In the genomic region with DNA sequence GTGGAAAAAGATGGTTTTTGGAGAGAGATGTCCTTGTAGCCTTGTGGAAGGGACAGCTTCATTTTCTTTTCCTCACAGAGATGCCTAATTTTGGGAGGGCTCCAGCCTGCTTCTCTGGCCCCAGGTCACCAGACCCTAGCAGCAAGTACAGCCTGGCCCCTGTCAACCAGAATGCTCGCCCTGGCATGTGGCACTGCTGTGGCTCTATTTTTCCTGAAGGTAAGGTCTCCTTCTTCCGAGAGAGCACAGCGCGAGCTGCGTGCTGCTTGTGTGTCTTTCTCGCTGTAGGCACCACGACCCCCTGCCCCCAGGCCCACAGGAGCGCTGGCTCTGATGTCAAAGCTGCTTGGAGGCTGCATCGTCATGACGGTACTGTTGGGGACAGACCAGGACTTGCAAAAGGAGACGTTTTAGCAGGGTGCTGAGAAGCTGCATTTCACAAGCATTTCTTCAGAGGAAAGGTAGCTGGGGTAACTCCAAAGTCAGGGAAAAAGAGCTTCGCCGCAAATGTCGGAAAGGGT, we compare ENCODE assay signal across 29 cellular contexts. TPM values are rescaled to one million over a fixed set of nuclear protein-coding genes. Genes with fewer than 3 reads are reported as not detected.
"Had no signal": no experiment of that assay in that cellular context is flagged by ENCODE, and none has a peak within 500 bp of the region (broad histone marks: within the 10 kb centered on the region; RNA-seq: fewer than 3 reads in every experiment).

No MANE protein-coding gene starts in this region.

- H3K9me3 Mint-ChIP-seq: activated CD4-positive, alpha-beta T cell treated with anti-CD3 and anti-CD28 coated beads, Interleukin-2, amount 10 ng/mL, durations not matched to agents 24 days and 14 days; activated naive CD4-positive, alpha-beta T cell treated with anti-CD3 and anti-CD28 coated beads, Interleukin-2, amount 50 U/mL, for 72 hours; activated T-helper 17 cell treated with anti-CD3 and anti-CD28 coated beads, Interleukin-2, amount 50 U/mL, for 72 hours; brain; naive B cell; stimulated activated memory B cell treated with anti-CD40 and anti-IgM and Interleukin-4, amounts not matched to agents 10 μg/mL and 1 μg/mL and 100 μg/mL, for 72 hours; T-cell; T-helper 2 cell treated with Interferon-gamma antibody and Interleukin-4, amounts not matched to agents 5 μg/mL and 100 μg/mL, for 36 hours had no signal

- ATAC-seq: activated CD4-positive, CD25-positive, alpha-beta regulatory T cell treated with anti-CD3 and anti-CD28 coated beads, Interleukin-2, amount 50 U/mL, for 24 hours; activated T-helper 17 cell treated with anti-CD3 and anti-CD28 coated beads, Interleukin-2, amount 50 U/mL, for 72 hours; foreskin keratinocyte; left colon; lower lobe of right lung; pancreas; psoas muscle; SK-N-SH treated with all-trans-retinoic acid at 6 μM for 48 hours; stimulated activated memory B cell treated with anti-CD40 and anti-IgM and Interleukin-4, amounts not matched to agents 10 μg/mL and 1 μg/mL and 100 μg/mL, for 72 hours; T-cell had no signal

- H3K4me3 ChIP-seq: lower lobe of right lung, pancreas, psoas muscle, skin epidermis, testis had no signal

- H3K4me3 Mint-ChIP-seq: activated CD4-positive, alpha-beta T cell treated with anti-CD3 and anti-CD28 coated beads, Interleukin-2, amount 10 ng/mL, durations not matched to agents 24 days and 14 days; activated T-helper 17 cell treated with anti-CD3 and anti-CD28 coated beads, Interleukin-2, amount 50 U/mL, for 72 hours; brain; naive B cell; stimulated activated memory B cell treated with anti-CD40 and anti-IgM and Interleukin-4, amounts not matched to agents 10 μg/mL and 1 μg/mL and 100 μg/mL, for 72 hours; T-cell; T-helper 2 cell treated with Interferon-gamma antibody and Interleukin-4, amounts not matched to agents 5 μg/mL and 100 μg/mL, for 36 hours had no signal

- H3K27me3 ChIP-seq: foreskin keratinocyte, pancreas, testis had no signal

- DNase-seq: activated CD4-positive, alpha-beta T cell treated with anti-CD3 and anti-CD28 coated beads, Interleukin-2, amount 10 ng/mL, durations not matched to agents 24 days and 14 days; central memory CD4-positive, alpha-beta T cell; dermis blood vessel endothelial cell; effector memory CD4-positive, alpha-beta T cell; foreskin keratinocyte; left colon; lower lobe of right lung; naive B cell; psoas muscle; stimulated activated CD4-positive, alpha-beta T cell treated with anti-CD3 and anti-CD28 coated beads, Interleukin-2, amount 100 ng/mL, for 24 hours; T-cell; trophoblast cell had no signal

- H3K4me1 ChIP-seq: foreskin keratinocyte, lower lobe of right lung, pancreas, psoas muscle, testis had no signal

- H3K27me3 Mint-ChIP-seq: activated CD4-positive, alpha-beta T cell treated with anti-CD3 and anti-CD28 coated beads, Interleukin-2, amount 10 ng/mL, durations not matched to agents 24 days and 14 days; activated T-helper 17 cell treated with anti-CD3 and anti-CD28 coated beads, Interleukin-2, amount 50 U/mL, for 72 hours; brain; naive B cell; stimulated activated memory B cell treated with anti-CD40 and anti-IgM and Interleukin-4, amounts not matched to agents 10 μg/mL and 1 μg/mL and 100 μg/mL, for 72 hours; T-cell had no signal

- H3K4me1 Mint-ChIP-seq: activated T-helper 17 cell treated with anti-CD3 and anti-CD28 coated beads, Interleukin-2, amount 50 U/mL, for 72 hours; brain; naive B cell; stimulated activated memory B cell treated with anti-CD40 and anti-IgM and Interleukin-4, amounts not matched to agents 10 μg/mL and 1 μg/mL and 100 μg/mL, for 72 hours had no signal

- H3K27ac ChIP-seq: foreskin keratinocyte, lower lobe of right lung, pancreas, psoas muscle, skin epidermis, testis, VCaP had no signal

- H3K9me3 ChIP-seq: lower lobe of right lung, pancreas, psoas muscle, testis had no signal

- H3K27ac Mint-ChIP-seq: activated CD4-positive, alpha-beta T cell treated with anti-CD3 and anti-CD28 coated beads, Interleukin-2, amount 10 ng/mL, durations not matched to agents 24 days and 14 days; activated T-helper 17 cell treated with anti-CD3 and anti-CD28 coated beads, Interleukin-2, amount 50 U/mL, for 72 hours; brain; stimulated activated memory B cell treated with anti-CD40 and anti-IgM and Interleukin-4, amounts not matched to agents 10 μg/mL and 1 μg/mL and 100 μg/mL, for 72 hours; T-helper 2 cell treated with Interferon-gamma antibody and Interleukin-4, amounts not matched to agents 5 μg/mL and 100 μg/mL, for 36 hours had no signal

RNA-seq across cellular contexts. Expression of a gene that starts 58.7 kb away (rescaled TPM):
- total RNA-seq: activated CD4-positive, alpha-beta T cell treated with anti-CD3 and anti-CD28 coated beads, Interleukin-2, amount 10 ng/mL, durations not matched to agents 24 days and 14 days; activated naive CD4-positive, alpha-beta T cell treated with anti-CD3 and anti-CD28 coated beads, Interleukin-2, amount 50 U/mL, for 72 hours; activated T-helper 17 cell treated with anti-CD3 and anti-CD28 coated beads, Interleukin-2, amount 50 U/mL, for 72 hours; aorta; dermis blood vessel endothelial cell; foreskin keratinocyte; glomerular endothelial cell; left colon; lower lobe of right lung; mesenteric fat pad; mucosa of gallbladder; pancreas; right cardiac atrium; T-cell had no signal
- polyA plus RNA-seq: aorta, foreskin keratinocyte, keratinocyte, pancreas, right cardiac atrium had no signal
